ENCODE assay signal across 20 cellular contexts in the genomic region with DNA sequence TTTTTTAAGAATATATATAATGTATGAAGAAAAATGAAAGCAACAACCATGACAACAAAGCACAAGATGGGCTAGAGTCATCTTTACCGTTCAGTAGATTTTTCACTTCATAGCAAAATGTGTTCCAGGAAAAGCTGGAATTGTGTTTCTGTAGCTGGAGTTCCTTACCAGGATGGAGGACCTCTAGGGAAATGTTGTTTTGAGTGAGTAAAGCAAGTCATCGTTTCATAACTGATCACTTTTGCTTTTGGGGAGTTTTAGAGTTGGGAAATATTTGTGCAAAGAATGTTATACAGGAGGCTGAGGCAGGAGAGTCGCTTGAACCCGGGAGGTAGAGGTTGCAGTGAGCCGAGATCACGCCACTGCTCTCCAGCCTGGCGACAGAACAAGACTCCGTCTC.
DNase-seq lines count a peak whose midpoint lies in the region; ATAC-seq and TF ChIP-seq lines count a peak whose summit lies in the region.
"Had no signal": no experiment of that assay in that cellular context is flagged by ENCODE, and none has a peak within 500 bp of the region (broad histone marks: within the 10 kb centered on the region; RNA-seq: fewer than 3 reads in every experiment).

No MANE protein-coding gene starts in this region.

- ATAC-seq in right cardiac atrium (peak; percentile 39 to 68), GM19351 (IDR thresholded peaks at IDR 0.05; ENCODE audit: unreplicated experiment) (no peak)
- ATAC-seq: natural killer cell had no signal

- DNase-seq in GM23248 (peak; percentile 60), esophagus squamous epithelium (lab: John Stamatoyannopoulos, UW) (no peak), right cardiac atrium (no peak), stromal cell of bone marrow (ENCODE audit: low read depth) (peak; percentile 81), NCI-H2107 (lab: John Stamatoyannopoulos, UW) (no peak), iPS-NIHi7 (ENCODE audit: extremely low spot score) (no peak)
- no peak for DNase-seq in activated CD4-positive, alpha-beta T cell treated with anti-CD3 and anti-CD28 coated beads for 48 hours
- DNase-seq: activated CD4-positive, CD25-positive, alpha-beta regulatory T cell; activated CD8-positive, alpha-beta T cell treated with anti-CD3 and anti-CD28 coated beads for 36 hours; activated naive CD4-positive, alpha-beta T cell treated with Interleukin-2 at 50 U/mL for 16 hours; activated T-cell treated with anti-CD3 and anti-CD28 coated beads, Interleukin-2, amount 50 U/mL, for 24 hours; C1 segment of cervical spinal cord; EL; Karpas-422; natural killer cell; NCI-H2029 treated with DMSO at 0.1 percent for 48 hours; NCI-H510A treated with DMSO at 0.1 percent for 48 hours; posterior cingulate gyrus; stimulated activated CD4-positive, alpha-beta T cell treated with anti-CD3 and anti-CD28 coated beads, Interleukin-4, amount 100 ng/mL, for 24 hours had no signal

- peaks cover 80% of the 10 kb centered on the region for H3K79me2 ChIP-seq in GM23248 (ENCODE audit: insufficient read depth)

- intact Hi-C loops in esophagus squamous epithelium (cut with DNase I): no loop called here
- intact Hi-C loops in right cardiac atrium (cut with DNase I): no loop called here

- H3K27me3 ChIP-seq in GM23248 (replicated peaks; ENCODE audit: insufficient read depth) (no peaks in the 10 kb centered on the region), esophagus squamous epithelium (no peaks in the 10 kb centered on the region), right cardiac atrium (ENCODE audit: control insufficient read depth, insufficient read depth) (no peaks in the 10 kb centered on the region)

- peak overlapping the region; percentile 70 for H3K9ac ChIP-seq in GM23248

- no peak for TF ChIP-seq POLR2A in esophagus squamous epithelium (IDR thresholded peaks at IDR 0.05)

- no peak overlapping the region for H2AFZ ChIP-seq in GM23248

- H3K4me2 ChIP-seq in GM23248 (ENCODE audit: unreplicated experiment): peak overlapping the region; percentile 74

- H3K4me1 ChIP-seq in GM23248 (ENCODE audit: insufficient read depth) (peaks cover 70% of the 10 kb centered on the region), esophagus squamous epithelium (peaks cover 0 to 4% (median 2%) of the 10 kb centered on the region in 3 donors), right cardiac atrium (ENCODE audit: control insufficient read depth, insufficient read depth, low read length) (peaks cover 8% of the 10 kb centered on the region)

- no peaks in the 10 kb centered on the region for H4K20me1 ChIP-seq in GM23248 (ENCODE audit: insufficient read depth)

- peaks cover 7% of the 10 kb centered on the region; the same call in 1 of the 2 replicates for H3K36me3 ChIP-seq in GM23248 (ENCODE audit: low read depth)
- H3K36me3 ChIP-seq in esophagus squamous epithelium: peaks cover 0 to 64% (median 0%) of the 10 kb centered on the region in 3 donors

- no peaks in the 10 kb centered on the region for H3K9me3 ChIP-seq in GM23248 (ENCODE audit: low read depth)
- no peaks in the 10 kb centered on the region for H3K9me3 ChIP-seq in esophagus squamous epithelium
- no peaks in the 10 kb centered on the region for H3K9me3 ChIP-seq in right cardiac atrium (ENCODE audit: control insufficient read depth, low read length)

- H3K27ac ChIP-seq in GM23248 (peak overlapping the region; percentile 80), esophagus squamous epithelium (peak overlapping the region in 3 of 4 donors; percentile 30 to 50 (median 31)), right cardiac atrium (ENCODE audit: low read length) (peak overlapping the region; percentile 18)

- WGBS in GM23248 (ENCODE audit: low coverage in 1 of 2, low lambda C conversion rate in 2 of 2, missing lambda C conversion rate in 2 of 2), 2 experiments: 45 to 46% methylated on average over 8 of the region's 8 CpGs
- WGBS in esophagus squamous epithelium, 2 donors: 75 to 78% methylated on average over 8 of the region's 8 CpGs
- 63% methylated on average over 8 of the region's 8 CpGs for WGBS in right cardiac atrium

- H3K4me3 ChIP-seq in GM23248: peak overlapping the region; percentile 36
- H3K4me3 ChIP-seq in esophagus squamous epithelium: no peak overlapping the region
- H3K4me3 ChIP-seq in right cardiac atrium (ENCODE audit: low read length): no peak overlapping the region

- peaks cover 77% of the 10 kb centered on the region for H3F3A ChIP-seq in GM23248 (ENCODE audit: insufficient read depth)

- no peaks in the 10 kb centered on the region for H3K9me2 ChIP-seq in GM23248 (ENCODE audit: insufficient read depth)

- TF ChIP-seq CTCF in esophagus squamous epithelium (IDR thresholded peaks at IDR 0.05): no peak

- in situ Hi-C loops in GM23248 (cut with MboI): no loop called here

Comparison
In these comparisons a context has a peak if more than half of its experiments do, and no peak if none do; other contexts are left out.
1. DNase-seq: peak in GM23248 (single experiment) and stromal cell of bone marrow (single experiment); none in esophagus squamous epithelium (single experiment), right cardiac atrium (0 of 3), NCI-H2107 (single experiment), iPS-NIHi7 (single experiment) and activated CD4-positive, alpha-beta T cell treated with anti-CD3 and anti-CD28 coated beads for 48 hours (single experiment).
2. H3K27ac ChIP-seq: peak in every context shown above with its lines; median percentile 80 in GM23248; 31 in esophagus squamous epithelium; 18 in right cardiac atrium.